In genomic region chr22:21922370-21923162, GRCh38 we compare ENCODE assay signal across 22 cellular contexts. TPM values are rescaled to one million over a fixed set of nuclear protein-coding genes. Genes with fewer than 3 reads are reported as not detected.
DNase-seq lines count a peak whose midpoint lies in the region; ATAC-seq and TF ChIP-seq lines count a peak whose summit lies in the region.
"Had no signal": no experiment of that assay in that cellular context is flagged by ENCODE, and none has a peak within 500 bp of the region (broad histone marks: within the 10 kb centered on the region; RNA-seq: fewer than 3 reads in every experiment).

No MANE protein-coding gene starts in this region.

- no peaks in the 10 kb centered on the region for H3K27me3 ChIP-seq in iPS-20b (ENCODE audit: insufficient read depth, low read length)
- no peaks in the 10 kb centered on the region for H3K27me3 ChIP-seq in Peyer's patch

- H3K27ac ChIP-seq in HEK293 (ENCODE audit: extremely low read depth, low read depth, low read length) (no peak overlapping the region), iPS-20b (ENCODE audit: low read length) (peak overlapping the region; percentile 77), Peyer's patch (no peak overlapping the region)
- H3K27ac ChIP-seq: KMS-11, PC-9 had no signal

- H3K9me3 ChIP-seq in HEK293 (ENCODE audit: control insufficient read depth, insufficient read depth, low read depth, low read length), result no peaks in the 10 kb centered on the region
- H3K9me3 ChIP-seq in iPS-20b (ENCODE audit: insufficient read depth, low read depth, low read length), result no peaks in the 10 kb centered on the region
- H3K9me3 ChIP-seq in Peyer's patch, result no peaks in the 10 kb centered on the region
- H3K9me3 ChIP-seq: SK-N-SH had no signal

- CTCF ChIA-PET in HEK293 (lab: Yijun Ruan, JAX), result interaction anchor here (0.6 kb wide), 1 partner anchor 49 kb away, joined by 3 read pairs; no protein-coding TSS in a partner anchor

- ATAC-seq in GM19455 (IDR thresholded peaks at IDR 0.05; ENCODE audit: unreplicated experiment), result no peak

- H3K36me3 Mint-ChIP-seq in brain, result peaks cover 18% of the 10 kb centered on the region
- no peaks in the 10 kb centered on the region for H3K36me3 Mint-ChIP-seq in type B pancreatic cell

- peak overlapping the region in 4 of 5 experiments; percentile 51 to 89 (median 70) for H3K27ac Mint-ChIP-seq in brain
- no peak overlapping the region for H3K27ac Mint-ChIP-seq in type B pancreatic cell
- H3K27ac Mint-ChIP-seq: B cell, HFFc6 had no signal

- peaks cover 32% of the 10 kb centered on the region for H3K4me1 Mint-ChIP-seq in brain
- H3K4me1 Mint-ChIP-seq in type B pancreatic cell (ENCODE audit: unreplicated experiment), result peaks cover 4% of the 10 kb centered on the region
- H3K4me1 Mint-ChIP-seq: CD14-positive monocyte had no signal

- peak overlapping the region; percentile 40; the same call in 1 of the 2 replicates for H3K9ac ChIP-seq in iPS-20b (ENCODE audit: low read depth, low read length)
- H3K9ac ChIP-seq: KMS-11, SK-N-SH had no signal

- H3K27me3 Mint-ChIP-seq in brain (no peaks in the 10 kb centered on the region), type B pancreatic cell (no peaks in the 10 kb centered on the region)
- H3K27me3 Mint-ChIP-seq: B cell had no signal

- peak; percentile 62 for DNase-seq in type B pancreatic cell (ENCODE audit: extremely low spot score, unreplicated experiment)
- DNase-seq in Peyer's patch, result no peak
- no peak for DNase-seq in activated CD4-positive, alpha-beta T cell treated with anti-CD3 and anti-CD28 coated beads for 4 hours
- DNase-seq: DMS53, GDM1, HFFc6, NCI-H1092 treated with DMSO at 0.1 percent for 48 hours, NCI-H1436 treated with DMSO at 0.1 percent for 48 hours, NCI-H1930, NCI-H226, NCI-H510A treated with DMSO at 0.1 percent for 48 hours, NCI-H748 treated with DMSO at 0.1 percent for 48 hours, PC-9, SIG-M5, SK-N-SH had no signal

- H3K4me3 ChIP-seq in HEK293 (ENCODE audit: low read depth, low read length) (no peak overlapping the region), iPS-20b (ENCODE audit: low read length) (no peak overlapping the region), Peyer's patch (no peak overlapping the region)
- H3K4me3 ChIP-seq: PC-9 had no signal

- no peaks in the 10 kb centered on the region for H3K9me3 Mint-ChIP-seq in brain
- no peaks in the 10 kb centered on the region for H3K9me3 Mint-ChIP-seq in type B pancreatic cell
- H3K9me3 Mint-ChIP-seq: CD14-positive monocyte, HFFc6 had no signal

- H3K4me3 Mint-ChIP-seq in brain (no peak overlapping the region), type B pancreatic cell (no peak overlapping the region)
- H3K4me3 Mint-ChIP-seq: B cell, CD14-positive monocyte, HFFc6 had no signal

- no peak for TF ChIP-seq CTCF in HEK293 (tag by site-specific recombination; IDR thresholded peaks at IDR 0.05)
- TF ChIP-seq CTCF in brain (conservative IDR thresholded peaks at IDR 0.05), result no peak
- no peak for TF ChIP-seq CTCF in type B pancreatic cell (conservative IDR thresholded peaks at IDR 0.05)
- TF ChIP-seq CTCF in Peyer's patch (IDR thresholded peaks at IDR 0.05), result no peak

- POLR2A ChIA-PET in HEK293 (lab: Yijun Ruan, JAX), result no interaction called here

- no peak for TF ChIP-seq POLR2A in Peyer's patch (IDR thresholded peaks at IDR 0.05)

- H3K36me3 ChIP-seq in HEK293 (ENCODE audit: control insufficient read depth in 2 of 2, insufficient read depth in 1 of 2, low read length in 2 of 2) (peaks cover 0 to 38% of the 10 kb centered on the region in 2 experiments; a peak in 2 of 3 replicates), iPS-20b (ENCODE audit: insufficient read depth, low read depth, low read length) (no peaks in the 10 kb centered on the region), Peyer's patch (peaks cover 0 to 21% (median 0%) of the 10 kb centered on the region in 3 donors)

- no peaks in the 10 kb centered on the region for H3K4me1 ChIP-seq in HEK293 (ENCODE audit: control insufficient read depth, insufficient read depth, low read length)
- peaks cover 38% of the 10 kb centered on the region; the same call in 1 of the 2 replicates for H3K4me1 ChIP-seq in iPS-20b (ENCODE audit: insufficient read depth, low read length)
- H3K4me1 ChIP-seq in Peyer's patch, result no peaks in the 10 kb centered on the region

TF ChIP-seq in HEK293, 187 proteins besides CTCF, POLR2A, EP300 and RAD21:
- peak; percentile 41; the same call in 1 of the 2 replicates for TF ChIP-seq GLIS2 (tag by site-specific recombination; IDR thresholded peaks at IDR 0.05)
- TF ChIP-seq PRDM6 (tag by site-specific recombination; IDR thresholded peaks at IDR 0.05), result no peak

RNA-seq across cellular contexts. Expression of gene PPM1F, which starts 30.1 kb away (rescaled TPM):
- 9.3 TPM for polyA plus RNA-seq in brain (ENCODE audit: insufficient read depth, low read depth, low replicate concordance)
- total RNA-seq in type B pancreatic cell (ENCODE audit: low replicate concordance), result 16.9 and 25.1 TPM in 2 replicates
- 10 to 100 TPM; 13.8 to 28.9 (median 21.0) TPM for total RNA-seq in Peyer's patch

RNA-seq across cellular contexts. Expression of gene MAPK1, which starts 55.1 kb away (rescaled TPM):
- 59.2 TPM for polyA plus RNA-seq in brain (ENCODE audit: insufficient read depth, low read depth, low replicate concordance)
- total RNA-seq in type B pancreatic cell (ENCODE audit: low replicate concordance) (112 and 130 TPM in 2 replicates), Peyer's patch (10 to 100 TPM; 38.9 to 49.5 (median 43.2) TPM)
